In genomic region chr16:49556252-49557069, GRCh38 we compare ENCODE assay signal across 8 cellular contexts.
DNase-seq lines count a peak whose midpoint lies in the region; ATAC-seq and TF ChIP-seq lines count a peak whose summit lies in the region.

No MANE protein-coding gene starts in this region.

- no peak overlapping the region for H3K27ac Mint-ChIP-seq in nephron

- H4K20me1 ChIP-seq in DND-41 (ENCODE audit: insufficient read depth, low read length), result no peaks in the 10 kb centered on the region

- DNase-seq in DND-41, result no peak
- peak; percentile 58 for DNase-seq in NCI-H1417 treated with DMSO at 0.1 percent for 48 hours (lab: John Stamatoyannopoulos, UW)
- peak; percentile 56 for DNase-seq in brain microvascular endothelial cell
- DNase-seq in GM03348 (ENCODE audit: low spot score), result no peak
- no peak for DNase-seq in stimulated activated naive CD4-positive, alpha-beta T cell (lab: John Stamatoyannopoulos, UW)
- no peak for DNase-seq in ureter (ENCODE audit: low spot score)

- peak; percentile 51 for TF ChIP-seq CTCF in DND-41 (IDR thresholded peaks at IDR 0.05; ENCODE audit: borderline replicate concordance, extremely low read depth, low read length, poor library complexity, severe bottlenecking)
- TF ChIP-seq CTCF in brain microvascular endothelial cell (IDR thresholded peaks at IDR 0.05; ENCODE audit: low read depth, low read length, missing control alignments), result peak; percentile 75
- TF ChIP-seq CTCF in nephron (IDR thresholded peaks at IDR 0.05; ENCODE audit: unreplicated experiment in 3 of 3), result peak; percentile 82 to 89 (median 89)

- no peaks in the 10 kb centered on the region for H3K27me3 Mint-ChIP-seq in nephron (ENCODE audit: low read depth)

- no peak overlapping the region for H3K4me2 ChIP-seq in DND-41 (ENCODE audit: insufficient read depth, low read length)

- H3K4me3 ChIP-seq in DND-41 (ENCODE audit: low read depth in 1 of 2, low read length in 2 of 2) (no peak overlapping the region), brain microvascular endothelial cell (ENCODE audit: low read depth, low read length) (no peak overlapping the region)

- no peak overlapping the region for H3K27ac ChIP-seq in DND-41 (ENCODE audit: low read length)
- no peak overlapping the region for H3K27ac ChIP-seq in brain microvascular endothelial cell

- H3K9ac ChIP-seq in DND-41 (ENCODE audit: low read depth, low read length), result no peak overlapping the region

- H3K4me1 Mint-ChIP-seq in nephron, result peaks cover 47% of the 10 kb centered on the region

- H3K79me2 ChIP-seq in DND-41 (ENCODE audit: insufficient read depth, low read length), result no peaks in the 10 kb centered on the region

- ATAC-seq in DND-41 (ENCODE audit: insufficient read depth, low read depth), result no peak
- no peak for ATAC-seq in GM19397 (IDR thresholded peaks at IDR 0.05; ENCODE audit: unreplicated experiment)

- in situ Hi-C loops in brain microvascular endothelial cell (cut with HindIII; ENCODE audit: low pct_ligation_motif_present, low sequenced_read_pairs), result no loop called here

- H3K9me3 ChIP-seq in DND-41 (ENCODE audit: insufficient read depth, low read length, severe bottlenecking), result no peaks in the 10 kb centered on the region

- no peaks in the 10 kb centered on the region for H3K27me3 ChIP-seq in DND-41 (ENCODE audit: insufficient read depth, low read length, poor library complexity)
- H3K27me3 ChIP-seq in brain microvascular endothelial cell (replicated peaks), result no peaks in the 10 kb centered on the region

- no peaks in the 10 kb centered on the region for H3K36me3 Mint-ChIP-seq in nephron (ENCODE audit: low read depth)

- H2AFZ ChIP-seq in DND-41 (ENCODE audit: low read depth, low read length), result no peak overlapping the region

- H3K9me3 Mint-ChIP-seq in nephron, result no peaks in the 10 kb centered on the region

- H3K4me3 Mint-ChIP-seq in nephron, result no peak overlapping the region

- no peaks in the 10 kb centered on the region for H3K36me3 ChIP-seq in DND-41 (ENCODE audit: insufficient read depth, low read length)
- H3K36me3 ChIP-seq in brain microvascular endothelial cell (replicated peaks), result no peaks in the 10 kb centered on the region

- peaks cover 8% of the 10 kb centered on the region; the same call in 1 of the 2 replicates for H3K4me1 ChIP-seq in DND-41 (ENCODE audit: insufficient read depth, low read length)

Comparison
In these comparisons a context has a peak if more than half of its experiments do, and no peak if none do; other contexts are left out.
1. DNase-seq: peak in NCI-H1417 treated with DMSO at 0.1 percent for 48 hours (single experiment) and brain microvascular endothelial cell (single experiment); none in DND-41 (single experiment), GM03348 (single experiment), stimulated activated naive CD4-positive, alpha-beta T cell (0 of 6) and ureter (single experiment).
2. Peak in every context shown above with its lines, with median percentiles within 50 percentile points of each other: CTCF ChIP-seq.